Comparison of ENCODE assay signal across 9 cellular contexts in the genomic region with DNA sequence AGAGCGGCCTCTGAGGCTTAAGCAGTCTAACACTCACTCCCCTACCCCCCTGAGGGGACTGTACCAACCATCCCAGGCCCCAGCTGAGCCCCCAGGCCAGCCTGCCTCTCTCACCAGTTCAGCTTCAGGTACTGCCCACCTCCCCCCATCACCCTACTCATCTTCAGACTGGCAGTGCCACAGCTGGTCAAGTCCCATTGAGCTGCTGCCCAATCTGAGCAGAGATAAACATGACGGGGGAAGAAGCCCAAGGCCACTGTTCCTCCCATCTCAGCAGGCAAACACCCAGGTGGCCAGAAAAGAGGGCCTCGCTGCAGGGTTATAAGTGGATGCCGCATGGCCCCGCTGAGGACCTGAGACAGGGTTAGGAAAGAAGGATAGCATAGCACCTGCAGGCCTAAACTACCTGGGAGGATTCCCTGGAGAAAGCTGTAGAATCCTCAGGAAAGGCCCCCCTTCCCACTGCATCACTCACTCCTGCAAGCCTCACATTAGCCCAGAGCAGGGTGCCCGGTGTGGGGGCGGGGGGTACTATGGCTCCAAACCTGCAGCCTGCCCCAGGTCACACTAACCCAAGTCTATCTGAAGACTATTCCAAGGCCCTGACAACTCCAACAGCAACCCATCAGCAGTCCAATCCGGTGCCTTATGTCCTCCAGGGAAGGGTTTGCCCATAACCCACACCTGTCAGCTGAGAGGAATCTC. TPM values are rescaled to one million over a fixed set of nuclear protein-coding genes. Genes with fewer than 3 reads are reported as not detected.
A peak's percentile ranks its signal among the peaks of the same experiment; 100 is the strongest.
DNase-seq lines count a peak whose midpoint lies in the region; ATAC-seq and TF ChIP-seq lines count a peak whose summit lies in the region.
"Had no signal": no experiment of that assay in that cellular context is flagged by ENCODE, and none has a peak within 500 bp of the region (broad histone marks: within the 10 kb centered on the region; RNA-seq: fewer than 3 reads in every experiment).

No MANE protein-coding gene starts in this region.

- H3K4me3 Mint-ChIP-seq in T-cell: peak overlapping the region; percentile 76 to 96 (median 80)

- peaks cover 77% of the 10 kb centered on the region for H3K4me1 ChIP-seq in skeletal muscle satellite cell (ENCODE audit: control insufficient read depth, insufficient read depth, low read length)

- peak overlapping the region; percentile 94 to 96 for H3K27ac Mint-ChIP-seq in T-cell

- peak overlapping the region; percentile 82 for H3K4me2 ChIP-seq in skeletal muscle satellite cell (ENCODE audit: low read length)

- no peak for TF ChIP-seq CTCF in foreskin fibroblast (IDR thresholded peaks at IDR 0.05; ENCODE audit: low read depth, low read length)

- H3K9me3 Mint-ChIP-seq in T-cell: no peaks in the 10 kb centered on the region

- peak overlapping the region; percentile 81; the same call in 1 of the 2 replicates for H3K4me3 ChIP-seq in GM08714 (ENCODE audit: low read length)
- H3K4me3 ChIP-seq in foreskin fibroblast (ENCODE audit: low read depth in 1 of 2, low read length in 2 of 2): peak overlapping the region; percentile 92 to 97
- H3K4me3 ChIP-seq in skeletal muscle satellite cell (ENCODE audit: low read length): peak overlapping the region; percentile 95
- H3K4me3 ChIP-seq: SJCRH30 had no signal

- H3K27me3 Mint-ChIP-seq in T-cell: no peaks in the 10 kb centered on the region

- H3K9me3 ChIP-seq in skeletal muscle satellite cell (replicated peaks; ENCODE audit: low read length): no peaks in the 10 kb centered on the region
- H3K9me3 ChIP-seq: SJCRH30 had no signal

- ATAC-seq in T-cell (replicated peaks in 1 of 4) (no peak), HG02938 (IDR thresholded peaks at IDR 0.05; ENCODE audit: unreplicated experiment) (no peak), HG03354 (IDR thresholded peaks at IDR 0.05; ENCODE audit: poor library complexity, severe bottlenecking, unreplicated experiment) (no peak), HG03342 (IDR thresholded peaks at IDR 0.05; ENCODE audit: unreplicated experiment) (no peak)

- no peaks in the 10 kb centered on the region for H3K27me3 ChIP-seq in skeletal muscle satellite cell (ENCODE audit: control insufficient read depth, insufficient read depth, low read length)
- H3K27me3 ChIP-seq: SJCRH30 had no signal

- peaks cover 86 to 89% (median 87%) of the 10 kb centered on the region in 3 donors for H3K4me1 Mint-ChIP-seq in T-cell

- CTCF ChIA-PET in T-cell (lab: Charles Lee): interaction anchor here in 1 of 2 donors (0.6 kb wide), 1 partner anchor 361 kb away, joined by 5 read pairs; no protein-coding TSS in a partner anchor

- DNase-seq in T-cell: no peak
- no peak for DNase-seq in foreskin fibroblast
- no peak for DNase-seq in stimulated activated CD4-positive, alpha-beta T cell treated with anti-CD3 and anti-CD28 coated beads, Interleukin-2, amount 100 ng/mL, for 24 hours

- POLR2A ChIA-PET in T-cell (lab: Charles Lee): interaction anchor here (0.6 to 1.3 kb wide), 2 partner anchors 13 to 22 kb away, joined by 4 to 5 read pairs; no protein-coding TSS in a partner anchor

- no peaks in the 10 kb centered on the region for H3K36me3 ChIP-seq in skeletal muscle satellite cell (ENCODE audit: insufficient read depth, low read length)
- H3K36me3 ChIP-seq: SJCRH30 had no signal

- no peaks in the 10 kb centered on the region for H3K36me3 Mint-ChIP-seq in T-cell

- H3K9ac ChIP-seq in skeletal muscle satellite cell (ENCODE audit: low read depth, low read length): peak overlapping the region; percentile 97

RNA-seq across cellular contexts. Expression of gene B4GALT1, which starts 3.6 kb away (rescaled TPM):
- total RNA-seq in T-cell: 10 to 100 TPM; 33.2 to 85.3 (median 44.1) TPM
- total RNA-seq in skeletal muscle satellite cell (2012; rRNA removed): 21.8 and 29.7 TPM in 2 replicates
